In genomic region chr15:66701422-66702034, GRCh38 we compare ENCODE assay signal across 8 cellular contexts. TPM values are rescaled to one million over a fixed set of nuclear protein-coding genes. Genes with fewer than 3 reads are reported as not detected.
DNase-seq lines count a peak whose midpoint lies in the region; ATAC-seq, FAIRE-seq and TF ChIP-seq lines count a peak whose summit lies in the region.

No MANE protein-coding gene starts in this region.

- H3F3A ChIP-seq in PC-3 (ENCODE audit: low read length, unreplicated experiment) = no peaks in the 10 kb centered on the region

- peak; percentile 36 for ATAC-seq in activated CD4-positive, alpha-beta T cell treated with anti-CD3 and anti-CD28 coated beads for 36 hours
- ATAC-seq in HG02884 (IDR thresholded peaks at IDR 0.05; ENCODE audit: unreplicated experiment) = peak; percentile 26
- peak; percentile 59 for ATAC-seq in PC-3

- H3K4me3 ChIP-seq in PC-3 (ENCODE audit: low read length) = peak overlapping the region; percentile 81
- H3K4me3 ChIP-seq in astrocyte (ENCODE audit: insufficient read depth, low read depth, low read length) = peak overlapping the region; percentile 72
- peak overlapping the region; percentile 58 for H3K4me3 ChIP-seq in iPS DF 6.9 (ENCODE audit: low read length)
- peak overlapping the region; percentile 79 for H3K4me3 ChIP-seq in skeletal muscle satellite cell (ENCODE audit: low read length)

- TF ChIP-seq CTCF in PC-3 (conservative IDR thresholded peaks at IDR 0.05; ENCODE audit: low read depth, low read length) = no peak
- TF ChIP-seq CTCF in astrocyte (IDR thresholded peaks at IDR 0.05; ENCODE audit: insufficient read depth, low read depth, low read length) = no peak

- POLR2A ChIA-PET in activated CD4-positive, alpha-beta T cell treated with anti-CD3 and anti-CD28 coated beads for 36 hours (lab: Charles Lee) = interaction anchor here (0.5 kb wide), 1 partner anchor 1579 kb away, joined by 3 read pairs; no protein-coding TSS in a partner anchor
- POLR2A ChIA-PET in PC-3 (lab: Charles Lee; ENCODE audit: unreplicated experiment) = interaction anchor here (0.6 to 0.7 kb wide), 4 partner anchors 37 to 473 kb away, joined by 4 to 7 read pairs (median 4); no protein-coding TSS in a partner anchor

- no peaks in the 10 kb centered on the region for H3K36me3 Mint-ChIP-seq in activated CD4-positive, alpha-beta T cell treated with anti-CD3 and anti-CD28 coated beads for 36 hours (ENCODE audit: low read depth)
- no peaks in the 10 kb centered on the region for H3K36me3 Mint-ChIP-seq in astrocyte (ENCODE audit: low read depth, unreplicated experiment)

- H3K9me3 ChIP-seq in PC-3 (ENCODE audit: low read length) (no peaks in the 10 kb centered on the region), astrocyte (ENCODE audit: insufficient read depth, low read depth, low read length) (no peaks in the 10 kb centered on the region), iPS DF 6.9 (ENCODE audit: control insufficient read depth, insufficient read depth, low read length) (no peaks in the 10 kb centered on the region), skeletal muscle satellite cell (replicated peaks; ENCODE audit: low read length) (no peaks in the 10 kb centered on the region)

- peak; percentile 53 for DNase-seq in activated CD4-positive, alpha-beta T cell treated with anti-CD3 and anti-CD28 coated beads for 36 hours
- DNase-seq in activated CD4-positive, alpha-beta T cell treated with anti-CD3 and anti-CD28 coated beads, Interleukin-2, amount 50 U/mL, for 1 hour = no peak
- DNase-seq in PC-3 (no peak), astrocyte (ENCODE audit: low read depth) (peak; percentile 56), iPS DF 6.9 (ENCODE audit: low read depth, low spot score) (no peak), DMS153 treated with DMSO at 0.1 percent for 48 hours (lab: John Stamatoyannopoulos, UW; ENCODE audit: unreplicated experiment) (no peak)

- H3K79me2 ChIP-seq in PC-3 (ENCODE audit: low read length) = peaks cover 43% of the 10 kb centered on the region
- peaks cover 41% of the 10 kb centered on the region for H3K79me2 ChIP-seq in astrocyte (ENCODE audit: insufficient read depth, low read length)

- H3K4me1 ChIP-seq in PC-3 (ENCODE audit: insufficient read depth, low read length) (peaks cover 21% of the 10 kb centered on the region), astrocyte (ENCODE audit: insufficient read depth, low read length) (peaks cover 4% of the 10 kb centered on the region), iPS DF 6.9 (ENCODE audit: control insufficient read depth, insufficient read depth, low read length) (peaks cover 7% of the 10 kb centered on the region), skeletal muscle satellite cell (ENCODE audit: control insufficient read depth, insufficient read depth, low read length) (peaks cover 33% of the 10 kb centered on the region)

- H3K9me2 ChIP-seq in PC-3 (replicated peaks; ENCODE audit: low read length) = no peaks in the 10 kb centered on the region

- FAIRE-seq in astrocyte (lab: Jason Lieb, UNC) = no peak

- H3K4me2 ChIP-seq in PC-3 (ENCODE audit: low read length) = peak overlapping the region; percentile 89
- H3K4me2 ChIP-seq in astrocyte (ENCODE audit: low read length) = peak overlapping the region; percentile 97
- H3K4me2 ChIP-seq in skeletal muscle satellite cell (ENCODE audit: low read length) = peak overlapping the region; percentile 100

- no peaks in the 10 kb centered on the region for H3K9me3 Mint-ChIP-seq in activated CD4-positive, alpha-beta T cell treated with anti-CD3 and anti-CD28 coated beads for 36 hours (ENCODE audit: low read depth)
- H3K9me3 Mint-ChIP-seq in astrocyte (ENCODE audit: unreplicated experiment) = no peaks in the 10 kb centered on the region

- H4K20me1 ChIP-seq in PC-3 (ENCODE audit: low read length) = peaks cover 13% of the 10 kb centered on the region; the same call in 1 of the 2 replicates
- peaks cover 26% of the 10 kb centered on the region for H4K20me1 ChIP-seq in astrocyte (ENCODE audit: insufficient read depth, low read length)

- H3K36me3 ChIP-seq in PC-3 (ENCODE audit: low read depth, low read length) (no peaks in the 10 kb centered on the region), astrocyte (ENCODE audit: insufficient read depth, low read length) (no peaks in the 10 kb centered on the region), iPS DF 6.9 (ENCODE audit: control insufficient read depth, insufficient read depth, low read length) (peaks cover 2% of the 10 kb centered on the region; the same call in 1 of the 2 replicates), skeletal muscle satellite cell (ENCODE audit: insufficient read depth, low read length) (no peaks in the 10 kb centered on the region)

- peak overlapping the region; percentile 73 for H3K4me3 Mint-ChIP-seq in activated CD4-positive, alpha-beta T cell treated with anti-CD3 and anti-CD28 coated beads for 36 hours
- peak overlapping the region; percentile 87 for H3K4me3 Mint-ChIP-seq in astrocyte (ENCODE audit: unreplicated experiment)

- no CpG with 5 or more reads among the region's 48 CpGs for WGBS in iPS DF 6.9 (ENCODE audit: insufficient coverage, insufficient read length)

- intact Hi-C loops in activated CD4-positive, alpha-beta T cell treated with anti-CD3 and anti-CD28 coated beads for 36 hours (cut with DNase I, micrococcal nuclease) = loop anchor here (1.0 to 10.0 kb wide), 10 partner anchors 87 to 1353 kb away; partner anchors contain the start of genes AAGAB (in 1 of the 2), IQCH (in 1 of the 2), MAP2K1 (in 1 of the 2) and MAP2K5 (in 1 of the 2)
- intact Hi-C loops in PC-3 (cut with micrococcal nuclease) = loop anchor here (1.0 to 5.0 kb wide), 3 partner anchors 30 to 151 kb away; no protein-coding TSS in a partner anchor

- CTCF ChIA-PET in activated CD4-positive, alpha-beta T cell treated with anti-CD3 and anti-CD28 coated beads for 36 hours (lab: Charles Lee) = interaction anchor here (0.6 kb wide), 1 partner anchor 152 kb away, joined by 4 read pairs; no protein-coding TSS in a partner anchor
- CTCF ChIA-PET in PC-3 (lab: Charles Lee) = interaction anchor here (0.7 to 2.0 kb wide), 3 partner anchors 114 to 1721 kb away, joined by 3 to 5 read pairs (median 4); no protein-coding TSS in a partner anchor

- H3K27me3 Mint-ChIP-seq in activated CD4-positive, alpha-beta T cell treated with anti-CD3 and anti-CD28 coated beads for 36 hours = peaks cover 16% of the 10 kb centered on the region
- peaks cover 29% of the 10 kb centered on the region for H3K27me3 Mint-ChIP-seq in astrocyte (ENCODE audit: low read depth, unreplicated experiment)

- peak overlapping the region; percentile 21 for H3K27ac Mint-ChIP-seq in activated CD4-positive, alpha-beta T cell treated with anti-CD3 and anti-CD28 coated beads for 36 hours
- H3K27ac Mint-ChIP-seq in astrocyte (ENCODE audit: unreplicated experiment) = no peak overlapping the region

- peak overlapping the region; percentile 88 for H2AFZ ChIP-seq in PC-3 (ENCODE audit: low read length)
- H2AFZ ChIP-seq in astrocyte (ENCODE audit: low read depth, low read length) = peak overlapping the region; percentile 81

- H3K27ac ChIP-seq in PC-3 (ENCODE audit: low read length) = peak overlapping the region; percentile 29
- H3K27ac ChIP-seq in astrocyte (ENCODE audit: low read depth, low read length) = peak overlapping the region; percentile 74
- H3K27ac ChIP-seq in iPS DF 6.9 (ENCODE audit: low read length) = no peak overlapping the region

- H3K9ac ChIP-seq in PC-3 (ENCODE audit: low read length) (peak overlapping the region; percentile 13), astrocyte (ENCODE audit: low read length) (peak overlapping the region; percentile 82), skeletal muscle satellite cell (ENCODE audit: low read depth, low read length) (peak overlapping the region; percentile 66)

- BruUV-seq in PC-3 (replicated peaks; lab: Mats Ljungman, UMichigan) = no TSS peak

- H3K27me3 ChIP-seq in PC-3 (ENCODE audit: low read length) (no peaks in the 10 kb centered on the region), astrocyte (ENCODE audit: insufficient read depth, low read length) (no peaks in the 10 kb centered on the region), iPS DF 6.9 (ENCODE audit: control insufficient read depth, insufficient read depth, low read length) (peaks cover 11% of the 10 kb centered on the region; the same call in 1 of the 2 replicates), skeletal muscle satellite cell (ENCODE audit: control insufficient read depth, insufficient read depth, low read length) (no peaks in the 10 kb centered on the region)

- H3K4me1 Mint-ChIP-seq in activated CD4-positive, alpha-beta T cell treated with anti-CD3 and anti-CD28 coated beads for 36 hours = peaks cover 14% of the 10 kb centered on the region
- H3K4me1 Mint-ChIP-seq in astrocyte (ENCODE audit: low read depth, unreplicated experiment) = peaks cover 4% of the 10 kb centered on the region

RNA-seq across cellular contexts. Expression of gene SMAD6, which starts 0.5 kb away (rescaled TPM):
- total RNA-seq in activated CD4-positive, alpha-beta T cell treated with anti-CD3 and anti-CD28 coated beads for 36 hours = under 1 TPM; 0.19 to 0.23 TPM
- 19.9 and 21.8 TPM in 2 replicates for total RNA-seq in PC-3 (2014; rRNA removed)
- 2.7 and 4.0 TPM in 2 replicates for total RNA-seq in astrocyte
- 9.6 and 15.9 TPM in 2 replicates for total RNA-seq in skeletal muscle satellite cell (2012; rRNA removed)

Comparison
In these comparisons a context has a peak if more than half of its experiments do, and no peak if none do; other contexts are left out.
1. DNase-seq: peak in activated CD4-positive, alpha-beta T cell treated with anti-CD3 and anti-CD28 coated beads for 36 hours (single experiment) and astrocyte (single experiment); none in activated CD4-positive, alpha-beta T cell treated with anti-CD3 and anti-CD28 coated beads, Interleukin-2, amount 50 U/mL, for 1 hour (single experiment), PC-3 (single experiment), iPS DF 6.9 (single experiment) and DMS153 treated with DMSO at 0.1 percent for 48 hours (single experiment).
2. H3K9ac ChIP-seq: peak in every context shown above with its lines; median percentile 82 in astrocyte; 66 in skeletal muscle satellite cell; 13 in PC-3.
3. Peak in every context shown above with its lines, with median percentiles within 50 percentile points of each other: ATAC-seq, H3K4me2 ChIP-seq and H3K4me3 ChIP-seq.